ENCODE assay signal across 8 cellular contexts in genomic region chr4:47145630-47146029, GRCh38.
DNase-seq lines count a peak whose midpoint lies in the region; ATAC-seq and TF ChIP-seq lines count a peak whose summit lies in the region.

No MANE protein-coding gene starts in this region.

- no peaks in the 10 kb centered on the region for H3K4me1 ChIP-seq in thyroid gland

- CTCF ChIA-PET in activated naive CD4-positive, alpha-beta T cell treated with anti-CD3 and anti-CD28 coated beads for 36 hours (lab: Charles Lee): no interaction called here
- CTCF ChIA-PET in activated naive CD4-positive, alpha-beta T cell treated with anti-CD3 and anti-CD28 coated beads, Interleukin-2, amount 10 ng/mL, durations not matched to agents 7 days and 5 days (lab: Charles Lee): no interaction called here
- CTCF ChIA-PET in activated CD8-positive, alpha-beta T cell treated with anti-CD3 and anti-CD28 coated beads, Interleukin-2, amount 10 ng/mL, durations not matched to agents 7 days and 5 days (lab: Charles Lee): no interaction called here

- DNase-seq in activated naive CD4-positive, alpha-beta T cell treated with anti-CD3 and anti-CD28 coated beads for 36 hours: peak; percentile 12
- no peak for DNase-seq in activated naive CD4-positive, alpha-beta T cell treated with anti-CD3 and anti-CD28 coated beads, Interleukin-2, amount 10 ng/mL, durations not matched to agents 7 days and 5 days
- peak; percentile 22 for DNase-seq in activated CD8-positive, alpha-beta T cell treated with anti-CD3 and anti-CD28 coated beads, Interleukin-2, amount 10 ng/mL, durations not matched to agents 7 days and 5 days
- DNase-seq in stimulated activated naive B cell treated with anti-CD40 and anti-IgM and Interleukin-4, amounts not matched to agents 10 μg/mL and 1 μg/mL and 100 μg/mL, for 72 hours: no peak
- DNase-seq in activated gamma-delta T cell treated with Interleukin-2 at 50 U/mL for 16 hours (no peak), OCI-M2 (lab: John Stamatoyannopoulos, UW; ENCODE audit: unreplicated experiment) (no peak), thyroid gland (no peak)

- no peaks in the 10 kb centered on the region for H3K4me1 Mint-ChIP-seq in activated naive CD4-positive, alpha-beta T cell treated with anti-CD3 and anti-CD28 coated beads for 36 hours (ENCODE audit: low read depth)
- H3K4me1 Mint-ChIP-seq in activated naive CD4-positive, alpha-beta T cell treated with anti-CD3 and anti-CD28 coated beads, Interleukin-2, amount 10 ng/mL, durations not matched to agents 7 days and 5 days: no peaks in the 10 kb centered on the region
- H3K4me1 Mint-ChIP-seq in activated CD8-positive, alpha-beta T cell treated with anti-CD3 and anti-CD28 coated beads, Interleukin-2, amount 10 ng/mL, durations not matched to agents 7 days and 5 days (ENCODE audit: low read depth): no peaks in the 10 kb centered on the region
- no peaks in the 10 kb centered on the region for H3K4me1 Mint-ChIP-seq in stimulated activated naive B cell treated with anti-CD40 and anti-IgM and Interleukin-4, amounts not matched to agents 10 μg/mL and 1 μg/mL and 100 μg/mL, for 72 hours

- no peak overlapping the region for H3K4me3 ChIP-seq in thyroid gland (replicated peaks in 1 of 3)

- no peaks in the 10 kb centered on the region for H3K9me3 Mint-ChIP-seq in activated naive CD4-positive, alpha-beta T cell treated with anti-CD3 and anti-CD28 coated beads for 36 hours
- no peaks in the 10 kb centered on the region for H3K9me3 Mint-ChIP-seq in activated naive CD4-positive, alpha-beta T cell treated with anti-CD3 and anti-CD28 coated beads, Interleukin-2, amount 10 ng/mL, durations not matched to agents 7 days and 5 days
- H3K9me3 Mint-ChIP-seq in activated CD8-positive, alpha-beta T cell treated with anti-CD3 and anti-CD28 coated beads, Interleukin-2, amount 10 ng/mL, durations not matched to agents 7 days and 5 days (ENCODE audit: insufficient read depth): no peaks in the 10 kb centered on the region
- no peaks in the 10 kb centered on the region for H3K9me3 Mint-ChIP-seq in stimulated activated naive B cell treated with anti-CD40 and anti-IgM and Interleukin-4, amounts not matched to agents 10 μg/mL and 1 μg/mL and 100 μg/mL, for 72 hours

- H3K4me3 Mint-ChIP-seq in activated naive CD4-positive, alpha-beta T cell treated with anti-CD3 and anti-CD28 coated beads for 36 hours: no peak overlapping the region
- H3K4me3 Mint-ChIP-seq in activated naive CD4-positive, alpha-beta T cell treated with anti-CD3 and anti-CD28 coated beads, Interleukin-2, amount 10 ng/mL, durations not matched to agents 7 days and 5 days: no peak overlapping the region
- no peak overlapping the region for H3K4me3 Mint-ChIP-seq in activated CD8-positive, alpha-beta T cell treated with anti-CD3 and anti-CD28 coated beads, Interleukin-2, amount 10 ng/mL, durations not matched to agents 7 days and 5 days
- H3K4me3 Mint-ChIP-seq in stimulated activated naive B cell treated with anti-CD40 and anti-IgM and Interleukin-4, amounts not matched to agents 10 μg/mL and 1 μg/mL and 100 μg/mL, for 72 hours: no peak overlapping the region

- no peak for TF ChIP-seq CTCF in thyroid gland (IDR thresholded peaks at IDR 0.05)

- POLR2A ChIA-PET in activated CD8-positive, alpha-beta T cell treated with anti-CD3 and anti-CD28 coated beads, Interleukin-2, amount 10 ng/mL, durations not matched to agents 7 days and 5 days (lab: Charles Lee): no interaction called here

- H3K36me3 Mint-ChIP-seq in activated naive CD4-positive, alpha-beta T cell treated with anti-CD3 and anti-CD28 coated beads for 36 hours (ENCODE audit: low read depth): no peaks in the 10 kb centered on the region
- no peaks in the 10 kb centered on the region for H3K36me3 Mint-ChIP-seq in activated naive CD4-positive, alpha-beta T cell treated with anti-CD3 and anti-CD28 coated beads, Interleukin-2, amount 10 ng/mL, durations not matched to agents 7 days and 5 days
- H3K36me3 Mint-ChIP-seq in activated CD8-positive, alpha-beta T cell treated with anti-CD3 and anti-CD28 coated beads, Interleukin-2, amount 10 ng/mL, durations not matched to agents 7 days and 5 days (ENCODE audit: low read depth): no peaks in the 10 kb centered on the region
- H3K36me3 Mint-ChIP-seq in stimulated activated naive B cell treated with anti-CD40 and anti-IgM and Interleukin-4, amounts not matched to agents 10 μg/mL and 1 μg/mL and 100 μg/mL, for 72 hours: no peaks in the 10 kb centered on the region

- H3K27me3 ChIP-seq in thyroid gland: no peaks in the 10 kb centered on the region

- no peak overlapping the region for H3K27ac ChIP-seq in thyroid gland

- WGBS in thyroid gland, 2 donors: 44% methylated on average over 4 of the region's 4 CpGs

- peak; percentile 90 for ATAC-seq in HG03025 (IDR thresholded peaks at IDR 0.05; ENCODE audit: low FRiP score, unreplicated experiment)
- peak; percentile 53 for ATAC-seq in activated CD8-positive, alpha-beta T cell treated with anti-CD3 and anti-CD28 coated beads, Interleukin-2, amount 10 ng/mL, durations not matched to agents 7 days and 5 days
- ATAC-seq in stimulated activated naive B cell treated with anti-CD40 and anti-IgM and Interleukin-4, amounts not matched to agents 10 μg/mL and 1 μg/mL and 100 μg/mL, for 72 hours (replicated peaks): peak; percentile 39 to 45

- no peak for TF ChIP-seq POLR2A in thyroid gland (IDR thresholded peaks at IDR 0.05)

- no peaks in the 10 kb centered on the region for H3K9me3 ChIP-seq in thyroid gland

- intact Hi-C loops in activated naive CD4-positive, alpha-beta T cell treated with anti-CD3 and anti-CD28 coated beads for 36 hours (cut with micrococcal nuclease): no loop called here
- intact Hi-C loops in thyroid gland (cut with DNase I): no loop called here

- H3K27me3 Mint-ChIP-seq in activated naive CD4-positive, alpha-beta T cell treated with anti-CD3 and anti-CD28 coated beads for 36 hours (ENCODE audit: low read depth): peaks cover 12% of the 10 kb centered on the region
- no peaks in the 10 kb centered on the region for H3K27me3 Mint-ChIP-seq in activated naive CD4-positive, alpha-beta T cell treated with anti-CD3 and anti-CD28 coated beads, Interleukin-2, amount 10 ng/mL, durations not matched to agents 7 days and 5 days
- no peaks in the 10 kb centered on the region for H3K27me3 Mint-ChIP-seq in activated CD8-positive, alpha-beta T cell treated with anti-CD3 and anti-CD28 coated beads, Interleukin-2, amount 10 ng/mL, durations not matched to agents 7 days and 5 days (ENCODE audit: low read depth)
- peaks cover 4 to 10% of the 10 kb centered on the region in 2 donors for H3K27me3 Mint-ChIP-seq in stimulated activated naive B cell treated with anti-CD40 and anti-IgM and Interleukin-4, amounts not matched to agents 10 μg/mL and 1 μg/mL and 100 μg/mL, for 72 hours

- H3K27ac Mint-ChIP-seq in activated naive CD4-positive, alpha-beta T cell treated with anti-CD3 and anti-CD28 coated beads for 36 hours: no peak overlapping the region
- no peak overlapping the region for H3K27ac Mint-ChIP-seq in activated naive CD4-positive, alpha-beta T cell treated with anti-CD3 and anti-CD28 coated beads, Interleukin-2, amount 10 ng/mL, durations not matched to agents 7 days and 5 days
- no peak overlapping the region for H3K27ac Mint-ChIP-seq in activated CD8-positive, alpha-beta T cell treated with anti-CD3 and anti-CD28 coated beads, Interleukin-2, amount 10 ng/mL, durations not matched to agents 7 days and 5 days
- no peak overlapping the region for H3K27ac Mint-ChIP-seq in stimulated activated naive B cell treated with anti-CD40 and anti-IgM and Interleukin-4, amounts not matched to agents 10 μg/mL and 1 μg/mL and 100 μg/mL, for 72 hours

- H3K36me3 ChIP-seq in thyroid gland: no peaks in the 10 kb centered on the region

Comparison
In these comparisons a context has a peak if more than half of its experiments do, and no peak if none do; other contexts are left out.
1. DNase-seq: peak in activated naive CD4-positive, alpha-beta T cell treated with anti-CD3 and anti-CD28 coated beads for 36 hours (single experiment) and activated CD8-positive, alpha-beta T cell treated with anti-CD3 and anti-CD28 coated beads, Interleukin-2, amount 10 ng/mL, durations not matched to agents 7 days and 5 days (single experiment); none in activated naive CD4-positive, alpha-beta T cell treated with anti-CD3 and anti-CD28 coated beads, Interleukin-2, amount 10 ng/mL, durations not matched to agents 7 days and 5 days (single experiment), stimulated activated naive B cell treated with anti-CD40 and anti-IgM and Interleukin-4, amounts not matched to agents 10 μg/mL and 1 μg/mL and 100 μg/mL, for 72 hours (single experiment), activated gamma-delta T cell treated with Interleukin-2 at 50 U/mL for 16 hours (single experiment), OCI-M2 (single experiment) and thyroid gland (0 of 2).
2. Peak in every context shown above with its lines, with median percentiles within 50 percentile points of each other: ATAC-seq.